Comparison of ENCODE assay signal across 23 cellular contexts in genomic region chr5:112733586-112733985, GRCh38.
"Had no signal": no experiment of that assay in that cellular context is flagged by ENCODE, and none has a peak within 500 bp of the region (broad histone marks: within the 10 kb centered on the region; RNA-seq: fewer than 3 reads in every experiment).

No MANE protein-coding gene starts in this region.

- H3K9me3 Mint-ChIP-seq: endodermal cell; natural killer cell treated with Interleukin-12 subunit alpha and Interleukin-12 subunit beta and Interleukin-15 and Interleukin-18, amount 100 ng/mL, for 72 hours; stimulated activated memory B cell treated with anti-CD40 and anti-IgM and Interleukin-4, amounts not matched to agents 10 μg/mL and 1 μg/mL and 100 μg/mL, for 72 hours; stimulated activated naive CD8-positive, alpha-beta T cell treated with anti-CD3 and anti-CD28 coated beads, Interleukin-15, Interleukin-2, amounts not matched to agents 100 ng/mL and 50 ng/mL, for 24 hours had no signal

- FAIRE-seq: colon, endothelial cell of umbilical vein, kidney had no signal

- H3K27ac Mint-ChIP-seq: endodermal cell; natural killer cell treated with Interleukin-12 subunit alpha and Interleukin-12 subunit beta and Interleukin-15 and Interleukin-18, amount 100 ng/mL, for 72 hours; stimulated activated memory B cell treated with anti-CD40 and anti-IgM and Interleukin-4, amounts not matched to agents 10 μg/mL and 1 μg/mL and 100 μg/mL, for 72 hours; stimulated activated naive CD8-positive, alpha-beta T cell treated with anti-CD3 and anti-CD28 coated beads, Interleukin-15, Interleukin-2, amounts not matched to agents 100 ng/mL and 50 ng/mL, for 24 hours had no signal

- H3K4me3 Mint-ChIP-seq: endodermal cell; natural killer cell treated with Interleukin-12 subunit alpha and Interleukin-12 subunit beta and Interleukin-15 and Interleukin-18, amount 100 ng/mL, for 72 hours; stimulated activated memory B cell treated with anti-CD40 and anti-IgM and Interleukin-4, amounts not matched to agents 10 μg/mL and 1 μg/mL and 100 μg/mL, for 72 hours; stimulated activated naive CD8-positive, alpha-beta T cell treated with anti-CD3 and anti-CD28 coated beads, Interleukin-15, Interleukin-2, amounts not matched to agents 100 ng/mL and 50 ng/mL, for 24 hours had no signal

- H3K36me3 Mint-ChIP-seq: natural killer cell treated with Interleukin-12 subunit alpha and Interleukin-12 subunit beta and Interleukin-15 and Interleukin-18, amount 100 ng/mL, for 72 hours; stimulated activated memory B cell treated with anti-CD40 and anti-IgM and Interleukin-4, amounts not matched to agents 10 μg/mL and 1 μg/mL and 100 μg/mL, for 72 hours had no signal

- H3K4me3 ChIP-seq: hepatocyte, left ventricle myocardium inferior, lower lobe of right lung, prostate gland, right lobe of liver, testis, tibial nerve, upper lobe of right lung, vagina had no signal

- ATAC-seq: foreskin keratinocyte; left cardiac atrium; lower lobe of right lung; natural killer cell treated with Interleukin-12 subunit alpha and Interleukin-12 subunit beta and Interleukin-15 and Interleukin-18, amount 100 ng/mL, for 72 hours; right lobe of liver; stimulated activated memory B cell treated with anti-CD40 and anti-IgM and Interleukin-4, amounts not matched to agents 10 μg/mL and 1 μg/mL and 100 μg/mL, for 72 hours; upper lobe of right lung had no signal

- H3K27me3 Mint-ChIP-seq: natural killer cell treated with Interleukin-12 subunit alpha and Interleukin-12 subunit beta and Interleukin-15 and Interleukin-18, amount 100 ng/mL, for 72 hours; stimulated activated memory B cell treated with anti-CD40 and anti-IgM and Interleukin-4, amounts not matched to agents 10 μg/mL and 1 μg/mL and 100 μg/mL, for 72 hours; stimulated activated naive CD8-positive, alpha-beta T cell treated with anti-CD3 and anti-CD28 coated beads, Interleukin-15, Interleukin-2, amounts not matched to agents 100 ng/mL and 50 ng/mL, for 24 hours had no signal

- DNase-seq: dermis blood vessel endothelial cell; endodermal cell; kidney; left cardiac atrium; left ventricle myocardium inferior; lower lobe of right lung; mesenchymal stem cell; midbrain; retina; right lobe of liver; stimulated activated CD4-positive, alpha-beta T cell treated with anti-CD3 and anti-CD28 coated beads, Interleukin-4, amount 100 ng/mL, for 24 hours; testis; upper lobe of right lung had no signal
